15 cellular contexts compared by ENCODE assay signal in the genomic region with DNA sequence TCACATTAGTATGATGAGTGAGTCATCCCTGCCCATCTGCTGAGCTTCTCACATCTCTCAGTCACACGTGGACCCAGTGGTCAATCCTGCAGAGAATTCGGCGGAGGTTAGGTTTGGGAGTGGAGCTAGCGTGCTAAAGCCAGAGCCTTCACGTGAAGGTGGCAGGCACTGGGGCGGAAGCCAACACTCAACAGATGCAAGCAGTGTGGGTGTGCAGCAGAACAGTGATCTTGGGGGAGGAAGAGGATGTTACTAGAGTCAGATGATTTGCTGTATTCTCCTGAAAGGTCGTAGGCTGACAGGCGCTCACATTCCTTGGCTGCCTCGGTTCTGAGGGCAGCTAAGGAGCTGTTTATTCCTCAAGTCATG. TPM values are rescaled to one million over a fixed set of nuclear protein-coding genes. Genes with fewer than 3 reads are reported as not detected.
DNase-seq lines count a peak whose midpoint lies in the region; ATAC-seq and TF ChIP-seq lines count a peak whose summit lies in the region.
"Had no signal": no experiment of that assay in that cellular context is flagged by ENCODE, and none has a peak within 500 bp of the region (broad histone marks: within the 10 kb centered on the region; RNA-seq: fewer than 3 reads in every experiment).

No MANE protein-coding gene starts in this region.

- H3K36me3 ChIP-seq in osteoblast (ENCODE audit: insufficient read depth, low read length) = no peaks in the 10 kb centered on the region
- H3K36me3 ChIP-seq: thyroid gland had no signal

- H3K9me3 ChIP-seq in osteoblast (ENCODE audit: low read depth, low read length) = no peaks in the 10 kb centered on the region
- H3K9me3 ChIP-seq: thyroid gland had no signal

- H3K4me1 ChIP-seq in osteoblast (ENCODE audit: insufficient read depth, low read length) = no peaks in the 10 kb centered on the region

- no peaks in the 10 kb centered on the region for H4K20me1 ChIP-seq in osteoblast (ENCODE audit: insufficient read depth, low read length)

- TF ChIP-seq CTCF in fibroblast of mammary gland (conservative IDR thresholded peaks at IDR 0.05; ENCODE audit: control insufficient read depth, insufficient read depth, low read depth, low read length) = no peak
- no peak for TF ChIP-seq CTCF in osteoblast (IDR thresholded peaks at IDR 0.05; ENCODE audit: extremely low read depth, low read depth, low read length)

- no peak overlapping the region for H3K27ac ChIP-seq in osteoblast (ENCODE audit: low read depth, low read length)
- H3K27ac ChIP-seq: C4-2B, thyroid gland had no signal

- peaks cover 24% of the 10 kb centered on the region for H3K27me3 ChIP-seq in osteoblast (ENCODE audit: insufficient read depth, low read length)
- H3K27me3 ChIP-seq: thyroid gland had no signal

- H3K79me2 ChIP-seq in osteoblast (ENCODE audit: insufficient read depth, low read length) = no peaks in the 10 kb centered on the region

- no peak overlapping the region for H3K4me3 ChIP-seq in fibroblast of mammary gland (ENCODE audit: control insufficient read depth, low read depth, low read length)
- no peak overlapping the region for H3K4me3 ChIP-seq in osteoblast (ENCODE audit: insufficient read depth, low read length)
- H3K4me3 ChIP-seq: thyroid gland had no signal

- DNase-seq in EH (ENCODE audit: low read depth) (peak; percentile 46), RKO (ENCODE audit: low spot score) (peak; percentile 4), fibroblast of mammary gland (ENCODE audit: low read depth) (peak; percentile 76), osteoblast (ENCODE audit: insufficient read length, low spot score, missing footprints) (peak; percentile 82), NOMO-1 treated with dmso at 0.1 percent for 144 hours (lab: John Stamatoyannopoulos, UW; ENCODE audit: unreplicated experiment) (no peak), T1000 (lab: John Stamatoyannopoulos, UW) (no peak)
- DNase-seq: activated CD4-positive, CD25-positive, alpha-beta regulatory T cell; activated CD8-positive, alpha-beta memory T cell treated with anti-CD3 and anti-CD28 coated beads, Interleukin-2, amount 10 ng/mL, durations not matched to agents 7 days and 5 days; activated naive CD4-positive, alpha-beta T cell treated with Interleukin-2 at 50 U/mL for 16 hours; effector memory CD8-positive, alpha-beta T cell; GDM1; thyroid gland had no signal

- no peak overlapping the region for H3K4me2 ChIP-seq in osteoblast (ENCODE audit: insufficient read depth, low read length)

- H2AFZ ChIP-seq in osteoblast (ENCODE audit: low read length) = no peak overlapping the region

- ATAC-seq in GM18520 (IDR thresholded peaks at IDR 0.05; ENCODE audit: unreplicated experiment) = no peak
- ATAC-seq in HG03159 (IDR thresholded peaks at IDR 0.05; ENCODE audit: unreplicated experiment) = no peak
- ATAC-seq: activated CD8-positive, alpha-beta memory T cell treated with anti-CD3 and anti-CD28 coated beads, Interleukin-2, amount 10 ng/mL, durations not matched to agents 7 days and 5 days; effector memory CD8-positive, alpha-beta T cell had no signal

RNA-seq across cellular contexts. Expression of gene C1orf115, which starts 6.7 kb away (rescaled TPM):
- 0.29 and 0.36 TPM in 2 replicates for total RNA-seq in osteoblast

RNA-seq across cellular contexts. Expression of gene MTARC2, which starts 51.3 kb away (rescaled TPM):
- 7.7 and 9.4 TPM in 2 replicates for total RNA-seq in osteoblast
- total RNA-seq: activated CD8-positive, alpha-beta memory T cell treated with anti-CD3 and anti-CD28 coated beads, Interleukin-2, amount 10 ng/mL, durations not matched to agents 7 days and 5 days had no signal

Comparison
In these comparisons a context has a peak if more than half of its experiments do, and no peak if none do; other contexts are left out.
1. DNase-seq: peak in EH (single experiment), RKO (single experiment), fibroblast of mammary gland (single experiment) and osteoblast (single experiment); none in NOMO-1 treated with dmso at 0.1 percent for 144 hours (single experiment) and T1000 (single experiment).